13 cellular contexts compared by ENCODE assay signal in genomic region chr1:39666772-39667171, GRCh38. TPM values are rescaled to one million over a fixed set of nuclear protein-coding genes. Genes with fewer than 3 reads are reported as not detected.
DNase-seq lines count a peak whose midpoint lies in the region; ATAC-seq and TF ChIP-seq lines count a peak whose summit lies in the region.
"Had no signal": no experiment of that assay in that cellular context is flagged by ENCODE, and none has a peak within 500 bp of the region (broad histone marks: within the 10 kb centered on the region; RNA-seq: fewer than 3 reads in every experiment).

No MANE protein-coding gene starts in this region.

- ATAC-seq in GM18907 (IDR thresholded peaks at IDR 0.05; ENCODE audit: unreplicated experiment) = peak; percentile 84
- ATAC-seq in HG02642 (IDR thresholded peaks at IDR 0.05; ENCODE audit: poor library complexity, unreplicated experiment) = peak; percentile 79
- peak; percentile 79 for ATAC-seq in HG03565 (IDR thresholded peaks at IDR 0.05; ENCODE audit: unreplicated experiment)
- ATAC-seq: upper lobe of right lung had no signal

- H3K27ac ChIP-seq in esophagus squamous epithelium = no peak overlapping the region
- H3K27ac ChIP-seq: BLaER1, skin epidermis, upper lobe of right lung had no signal

- no peaks in the 10 kb centered on the region for H3K9me3 Mint-ChIP-seq in Calu3 (ENCODE audit: low read depth, unreplicated experiment)

- peak; percentile 10 for DNase-seq in CD1c-positive myeloid dendritic cell (ENCODE audit: extremely low spot score)
- DNase-seq in GOT3 (lab: John Stamatoyannopoulos, UW) = no peak
- no peak for DNase-seq in Calu3
- no peak for DNase-seq in NCI-H1694 (lab: John Stamatoyannopoulos, UW)
- no peak for DNase-seq in esophagus squamous epithelium (lab: John Stamatoyannopoulos, UW)
- DNase-seq: NCI-H1930, upper lobe of right lung had no signal

- H3K36me3 Mint-ChIP-seq in Calu3 (ENCODE audit: insufficient read depth, unreplicated experiment) = no peaks in the 10 kb centered on the region

- no peak for TF ChIP-seq POLR2A in esophagus squamous epithelium (IDR thresholded peaks at IDR 0.05)

- peaks cover 87% of the 10 kb centered on the region for H3K27me3 Mint-ChIP-seq in Calu3 (ENCODE audit: unreplicated experiment)

- 52 to 70% methylated on average over 3 of the region's 3 CpGs for WGBS in esophagus squamous epithelium, 2 donors

- BruUV-seq in Calu3 (replicated peaks; lab: Mats Ljungman, UMichigan) = no TSS peak

- H3K27me3 ChIP-seq in esophagus squamous epithelium = peaks cover 5 to 55% (median 8%) of the 10 kb centered on the region in 4 donors

- no peak overlapping the region for H3K27ac Mint-ChIP-seq in Calu3 (ENCODE audit: unreplicated experiment)

- no peaks in the 10 kb centered on the region for H3K9me3 ChIP-seq in esophagus squamous epithelium
- H3K9me3 ChIP-seq: BLaER1, upper lobe of right lung had no signal

- no peak for TF ChIP-seq CTCF in Calu3 (IDR thresholded peaks at IDR 0.05; ENCODE audit: unreplicated experiment)
- no peak for TF ChIP-seq CTCF in esophagus squamous epithelium (IDR thresholded peaks at IDR 0.05)

- no peaks in the 10 kb centered on the region for H3K4me1 Mint-ChIP-seq in Calu3 (ENCODE audit: low read depth, unreplicated experiment)

- peaks cover 8 to 13% (median 8%) of the 10 kb centered on the region in 3 donors for H3K4me1 ChIP-seq in esophagus squamous epithelium

- intact Hi-C loops in Calu3 (cut with micrococcal nuclease; ENCODE audit: unreplicated experiment) (no loop called here), esophagus squamous epithelium (cut with DNase I) (no loop called here)

- no peak overlapping the region for H3K4me3 ChIP-seq in esophagus squamous epithelium
- H3K4me3 ChIP-seq: BLaER1, lung, skin epidermis, upper lobe of right lung had no signal

- no peaks in the 10 kb centered on the region for H3K36me3 ChIP-seq in esophagus squamous epithelium
- H3K36me3 ChIP-seq: BLaER1, upper lobe of right lung had no signal

- no peak overlapping the region for H3K4me3 Mint-ChIP-seq in Calu3 (ENCODE audit: low read depth, unreplicated experiment)

- CTCF ChIA-PET in Calu3 (lab: Charles Lee) = interaction anchor here (0.6 to 0.7 kb wide), 2 partner anchors 159 to 416 kb away, joined by 3 to 5 read pairs; no protein-coding TSS in a partner anchor

RNA-seq across cellular contexts. Expression of gene NT5C1A, which starts 5.1 kb away (rescaled TPM):
- total RNA-seq in Calu3 (2022) = not detected in 2 replicates
- total RNA-seq in esophagus squamous epithelium = not detected
- total RNA-seq: lung had no signal

RNA-seq across cellular contexts. Expression of gene HPCAL4, which starts 24.5 kb away (rescaled TPM):
- not detected in 2 replicates for total RNA-seq in Calu3 (2022)
- under 1 TPM in 2 of 4 donors, not detected in 2; 0.19 to 0.41 TPM for total RNA-seq in esophagus squamous epithelium

RNA-seq across cellular contexts. Expression of gene HEYL, which starts 27.3 kb away (rescaled TPM):
- total RNA-seq in Calu3 (2022) = 0.09 and 0.27 TPM in 2 replicates
- total RNA-seq in esophagus squamous epithelium = 1 to 10 TPM in 1 of 4 donors, under 1 TPM in 3; 0.45 to 1.2 (median 0.77) TPM
